ENCODE assay signal across 8 cellular contexts in genomic region chrX:152958047-152958446, GRCh38. TPM values are rescaled to one million over a fixed set of nuclear protein-coding genes. Genes with fewer than 3 reads are reported as not detected.
DNase-seq lines count a peak whose midpoint lies in the region; ATAC-seq and TF ChIP-seq lines count a peak whose summit lies in the region.

No MANE protein-coding gene starts in this region.

- no peak overlapping the region for H2BK5ac ChIP-seq in IMR-90 (ENCODE audit: low read depth, low read length, poor library complexity, severe bottlenecking)

- H3K79me1 ChIP-seq in IMR-90 (ENCODE audit: low read depth in 1 of 2, low read length in 2 of 2) = no peaks in the 10 kb centered on the region

- peak overlapping the region; percentile 76 for H2AK9ac ChIP-seq in IMR-90 (replicated peaks; ENCODE audit: low read depth, low read length, poor library complexity)

- no peak overlapping the region for H3K23ac ChIP-seq in IMR-90 (ENCODE audit: low read depth, low read length)

- H2BK120ac ChIP-seq in IMR-90 (ENCODE audit: low read depth, low read length) = no peak overlapping the region

- no peak overlapping the region for H2BK20ac ChIP-seq in IMR-90 (ENCODE audit: low read depth, low read length)

- no peak overlapping the region for H3K9ac ChIP-seq in IMR-90 (ENCODE audit: low read depth, low read length)

- DNase-seq in CD4-positive, alpha-beta memory T cell = peak in 1 of 5 donors; percentile 2
- DNase-seq in IMR-90 (no peak), adrenal gland (no peak), nephron progenitor cell (no peak), Calu3 (no peak), HuH-7.5 (ENCODE audit: low spot score) (no peak), sciatic nerve (ENCODE audit: low spot score) (no peak)
- DNase-seq in effector CD4-positive, alpha-beta T cell = no peak

- H3K14ac ChIP-seq in IMR-90 (replicated peaks; ENCODE audit: low read depth, low read length) = no peak overlapping the region

- BruUV-seq in IMR-90 (replicated peaks; lab: Mats Ljungman, UMichigan) (no TSS peak), Calu3 (replicated peaks; lab: Mats Ljungman, UMichigan) (no TSS peak)

- H3K9me3 ChIP-seq in CD4-positive, alpha-beta memory T cell (ENCODE audit: control insufficient read depth in 1 of 2, low read length in 2 of 2) = no peaks in the 10 kb centered on the region
- H3K9me3 ChIP-seq in IMR-90 (ENCODE audit: control insufficient read depth, insufficient read depth, low read length) (no peaks in the 10 kb centered on the region), adrenal gland (replicated peaks in 1 of 3) (no peaks in the 10 kb centered on the region)

- CTCF ChIA-PET in CD4-positive, alpha-beta memory T cell (lab: Charles Lee; ENCODE audit: partially characterized antibody) = interaction anchor here (0.6 to 5.9 kb wide), 9 partner anchors 10 to 711 kb away, joined by 3 to 40 read pairs (median 3); no protein-coding TSS in a partner anchor
- CTCF ChIA-PET in IMR-90 (lab: Yijun Ruan, JAX) = no interaction called here
- CTCF ChIA-PET in Calu3 (lab: Charles Lee) = no interaction called here

- peak overlapping the region; percentile 86 to 90 for H4K8ac ChIP-seq in IMR-90 (ENCODE audit: low read depth in 2 of 2, low read length in 2 of 2)

- peak overlapping the region; percentile 39 to 86 (median 77) for H3K4me3 Mint-ChIP-seq in CD4-positive, alpha-beta memory T cell
- peak overlapping the region; percentile 34 for H3K4me3 Mint-ChIP-seq in nephron progenitor cell
- no peak overlapping the region for H3K4me3 Mint-ChIP-seq in Calu3 (ENCODE audit: low read depth, unreplicated experiment)

- no peak overlapping the region for H2BK15ac ChIP-seq in IMR-90 (ENCODE audit: low read depth, low read length)

- peak overlapping the region; percentile 31 for H3K27ac ChIP-seq in CD4-positive, alpha-beta memory T cell (ENCODE audit: low read depth, low read length)
- H3K27ac ChIP-seq in IMR-90 (ENCODE audit: insufficient read depth, low read length) (no peak overlapping the region), adrenal gland (peak overlapping the region in 3 of 5 donors; percentile 10 to 74 (median 30))

- intact Hi-C loops in CD4-positive, alpha-beta memory T cell (cut with micrococcal nuclease) = loop anchor here (1.0 to 2.0 kb wide), 4 partner anchors 17 to 704 kb away; partner anchors contain the start of gene HAUS7
- intact Hi-C loops in IMR-90 (cut with micrococcal nuclease) (loop anchor here (5.0 to 10.0 kb wide), 2 partner anchors 539 to 1757 kb away; no protein-coding TSS in a partner anchor), adrenal gland (cut with DNase I) (no loop called here), Calu3 (cut with micrococcal nuclease; ENCODE audit: unreplicated experiment) (loop anchor here (5.0 kb wide), 2 partner anchors 74 to 549 kb away; no protein-coding TSS in a partner anchor), sciatic nerve (cut with DNase I) (no loop called here)

- no peak overlapping the region for H3K4ac ChIP-seq in IMR-90 (ENCODE audit: low read depth, low read length)

- peaks cover 0 to 10% (median 0%) of the 10 kb centered on the region in 8 donors for H3K9me3 Mint-ChIP-seq in CD4-positive, alpha-beta memory T cell
- H3K9me3 Mint-ChIP-seq in nephron progenitor cell (peaks cover 45% of the 10 kb centered on the region), Calu3 (ENCODE audit: low read depth, unreplicated experiment) (no peaks in the 10 kb centered on the region)

- TF ChIP-seq POLR2A in IMR-90 (IDR thresholded peaks at IDR 0.05; ENCODE audit: low read depth, low read length) (no peak), adrenal gland (IDR thresholded peaks at IDR 0.05) (no peak)

- no peaks in the 10 kb centered on the region for H4K20me1 ChIP-seq in IMR-90 (ENCODE audit: insufficient read depth, low read length)

- no peaks in the 10 kb centered on the region for H3K27me3 ChIP-seq in CD4-positive, alpha-beta memory T cell (ENCODE audit: insufficient read depth, low read length)
- H3K27me3 ChIP-seq in IMR-90 (ENCODE audit: control insufficient read depth, insufficient read depth, low read length) (no peaks in the 10 kb centered on the region), adrenal gland (no peaks in the 10 kb centered on the region)

- H3K36me3 ChIP-seq in CD4-positive, alpha-beta memory T cell (ENCODE audit: insufficient read depth, low read length) = no peaks in the 10 kb centered on the region
- H3K36me3 ChIP-seq in IMR-90 (ENCODE audit: control insufficient read depth, insufficient read depth, low read length) (no peaks in the 10 kb centered on the region), adrenal gland (replicated peaks in 1 of 2) (no peaks in the 10 kb centered on the region)

- in situ Hi-C loops in IMR-90 (cut with MboI; ENCODE audit: low sequenced_read_pairs) = loop anchor here (25.0 kb wide), 3 partner anchors 704 to 1579 kb away; partner anchors contain the start of genes AVPR2, G6PD, IKBKG and PNCK

- no peak overlapping the region for H3K4me2 ChIP-seq in IMR-90 (ENCODE audit: low read depth, low read length)

- peak overlapping the region; percentile 98 for H4K5ac ChIP-seq in IMR-90 (ENCODE audit: low read depth, low read length)

- dilution Hi-C loops in IMR-90 (cut with HindIII; ENCODE audit: low sequenced_read_pairs, unreplicated experiment) = no loop called here

- H2AK5ac ChIP-seq in IMR-90 (ENCODE audit: low read depth, low read length) = peak overlapping the region; percentile 14

- peaks cover 0 to 2% of the 10 kb centered on the region in 2 donors for H3K36me3 Mint-ChIP-seq in CD4-positive, alpha-beta memory T cell
- H3K36me3 Mint-ChIP-seq in nephron progenitor cell (ENCODE audit: low read depth) (peaks cover 8% of the 10 kb centered on the region), Calu3 (ENCODE audit: insufficient read depth, unreplicated experiment) (no peaks in the 10 kb centered on the region)

- POLR2A ChIA-PET in CD4-positive, alpha-beta memory T cell (lab: Charles Lee; ENCODE audit: partially characterized antibody) = interaction anchor here (2.3 to 2.8 kb wide), 2 partner anchors 16 to 74 kb away, joined by 6 to 20 read pairs; no protein-coding TSS in a partner anchor
- POLR2A ChIA-PET in IMR-90 (lab: Charles Lee; ENCODE audit: unreplicated experiment) = no interaction called here

- peaks cover 3 to 16% (median 7%) of the 10 kb centered on the region in 4 donors for H3K4me1 Mint-ChIP-seq in CD4-positive, alpha-beta memory T cell
- H3K4me1 Mint-ChIP-seq in nephron progenitor cell = peaks cover 5% of the 10 kb centered on the region
- H3K4me1 Mint-ChIP-seq in Calu3 (ENCODE audit: low read depth, unreplicated experiment) = no peaks in the 10 kb centered on the region

- ATAC-seq in IMR-90 (ENCODE audit: low read depth) (no peak), sciatic nerve (no peak)

- WGBS in IMR-90 (ENCODE audit: extremely low coverage in 2 of 2, insufficient read length in 1 of 2), 2 experiments = 83% methylated on average over 4 of the region's 5 CpGs; no CpG with 5 or more reads in 1 of the 2 experiments
- WGBS in adrenal gland, 4 donors = 80 to 90% (median 85%) methylated on average over 5 of the region's 5 CpGs

- H4K91ac ChIP-seq in IMR-90 (ENCODE audit: insufficient read depth, low read depth, low read length) = peak overlapping the region; percentile 58

- H3K27ac Mint-ChIP-seq in CD4-positive, alpha-beta memory T cell = peak overlapping the region; percentile 84 to 96 (median 94)
- no peak overlapping the region for H3K27ac Mint-ChIP-seq in nephron progenitor cell
- H3K27ac Mint-ChIP-seq in Calu3 (ENCODE audit: unreplicated experiment) = no peak overlapping the region

- TF ChIP-seq RAD21 in IMR-90 (IDR thresholded peaks at IDR 0.05; ENCODE audit: low read length) = no peak

- TF ChIP-seq CTCF in IMR-90 (conservative IDR thresholded peaks at IDR 0.05; ENCODE audit: low read depth, low read length) (no peak), adrenal gland (IDR thresholded peaks at IDR 0.05) (no peak), nephron progenitor cell (IDR thresholded peaks at IDR 0.05) (no peak), Calu3 (IDR thresholded peaks at IDR 0.05; ENCODE audit: unreplicated experiment) (no peak)

- H3K9me1 ChIP-seq in IMR-90 (ENCODE audit: insufficient read depth, low read length) = no peaks in the 10 kb centered on the region

- H3K4me3 ChIP-seq in CD4-positive, alpha-beta memory T cell (ENCODE audit: low read length in 2 of 2) = peak overlapping the region in 1 of 2 donors; percentile 28
- no peak overlapping the region for H3K4me3 ChIP-seq in IMR-90 (ENCODE audit: insufficient read depth, low read depth, low read length)
- H3K4me3 ChIP-seq in adrenal gland = peak overlapping the region in 1 of 4 donors; percentile 34

- peak overlapping the region; percentile 21; the same call in 1 of the 2 replicates for H3K56ac ChIP-seq in IMR-90 (ENCODE audit: extremely low read depth, insufficient read depth, low read length)

- peak overlapping the region; percentile 79 for H2AFZ ChIP-seq in IMR-90 (replicated peaks; ENCODE audit: low read length, poor library complexity)

- no peak overlapping the region for H3K18ac ChIP-seq in IMR-90 (ENCODE audit: low read depth, low read length)

- no peaks in the 10 kb centered on the region for H3K27me3 Mint-ChIP-seq in CD4-positive, alpha-beta memory T cell
- H3K27me3 Mint-ChIP-seq in nephron progenitor cell (ENCODE audit: low read depth, poor library complexity) (peaks cover 8% of the 10 kb centered on the region), Calu3 (ENCODE audit: unreplicated experiment) (no peaks in the 10 kb centered on the region)

- H3K4me1 ChIP-seq in CD4-positive, alpha-beta memory T cell (ENCODE audit: insufficient read depth, low read length) = peaks cover 7% of the 10 kb centered on the region
- H3K4me1 ChIP-seq in IMR-90 (ENCODE audit: control insufficient read depth, insufficient read depth, low read length) (no peaks in the 10 kb centered on the region), adrenal gland (replicated peaks in 1 of 2) (no peaks in the 10 kb centered on the region)

TF ChIP-seq in IMR-90, 13 proteins besides CTCF, POLR2A, EP300 and RAD21:
- TF ChIP-seq FOS (IDR thresholded peaks at IDR 0.05; ENCODE audit: low read depth, low read length) = no peak

RNA-seq across cellular contexts. Expression of gene PNMA5, which starts 35.9 kb away (rescaled TPM):
- total RNA-seq in CD4-positive, alpha-beta memory T cell = under 1 TPM; 0.28 to 0.29 TPM
- under 1 TPM; 0.05 to 0.18 TPM for polyA plus RNA-seq in CD4-positive, alpha-beta memory T cell
- total RNA-seq in IMR-90 (2012; rRNA removed) (not detected in 2 replicates), adrenal gland (not detected), Calu3 (2022) (not detected in 2 replicates), sciatic nerve (not detected)
- polyA plus RNA-seq in IMR-90 (2012; rRNA removed) (not detected in 2 replicates), adrenal gland (under 1 TPM in 2 of 3 donors, not detected in 1; 0.07 to 0.16 TPM)
- polyA plus RNA-seq in IMR-90 (2012; cell fraction: cytosol; rRNA removed) = not detected in 2 replicates
- not detected in 2 replicates for polyA plus RNA-seq in IMR-90 (2012; cell fraction: nucleus; rRNA removed; ENCODE audit: low replicate concordance)

Comparison
In these comparisons a context has a peak if more than half of its experiments do, and no peak if none do; other contexts are left out.
1. H3K27ac Mint-ChIP-seq: peak in CD4-positive, alpha-beta memory T cell (7 of 7); none in nephron progenitor cell (single experiment) and Calu3 (single experiment).
2. intact Hi-C loops: an anchor here in CD4-positive, alpha-beta memory T cell (1.0 to 2.0 kb wide), IMR-90 (5.0 to 10.0 kb wide) and Calu3 (5.0 kb wide); none called in adrenal gland and sciatic nerve.